In genomic region chr16:50644730-50645129, GRCh38 we compare ENCODE assay signal across 8 cellular contexts. TPM values are rescaled to one million over a fixed set of nuclear protein-coding genes. Genes with fewer than 3 reads are reported as not detected.
DNase-seq lines count a peak whose midpoint lies in the region; ATAC-seq, FAIRE-seq and TF ChIP-seq lines count a peak whose summit lies in the region.

No MANE protein-coding gene starts in this region.

- no peak for TF ChIP-seq POLR2A in HCT116 (IDR thresholded peaks at IDR 0.05; ENCODE audit: borderline replicate concordance, extremely low read depth, insufficient read depth, insufficient read length)

- no peak overlapping the region for H2AFZ ChIP-seq in HCT116 (ENCODE audit: low read depth, low read length, poor library complexity, severe bottlenecking)

- H3K4me1 ChIP-seq in HCT116 (ENCODE audit: control insufficient read depth in 1 of 2, insufficient read depth in 2 of 2, low read length in 2 of 2), result no peaks in the 10 kb centered on the region

- POLR2A ChIA-PET in HCT116 (lab: Charles Lee), result no interaction called here
- POLR2A ChIA-PET in activated CD8-positive, alpha-beta T cell treated with anti-CD3 and anti-CD28 coated beads, Interleukin-2, amount 10 ng/mL, durations not matched to agents 7 days and 5 days (lab: Charles Lee), result interaction anchor here (1.0 kb wide), 1 partner anchor 18 kb away, joined by 3 read pairs; no protein-coding TSS in a partner anchor

- intact Hi-C loops in HCT116 (cut with micrococcal nuclease), result no loop called here

- peak; percentile 28 to 53 (median 47); a peak in 5 of 6 replicates for TF ChIP-seq CTCF in HCT116 (IDR thresholded peaks at IDR 0.05 in 2 of 3, conservative IDR thresholded peaks at IDR 0.05 in 1 of 3; ENCODE audit: borderline replicate concordance in 1 of 3, insufficient read depth in 1 of 3, low read depth in 2 of 3, low read length in 2 of 3)

- RAD21 ChIA-PET in HCT116 (lab: Charles Lee; ENCODE audit: low non-redundant PET in 1 of 2, low total read pairs in 2 of 2, uncharacterized antibody in 2 of 2, unreplicated experiment in 2 of 2), result interaction anchor here in 1 of 2 experiments (0.8 to 1.0 kb wide), 2 partner anchors 33 to 270 kb away, joined by 3 read pairs; no protein-coding TSS in a partner anchor

- ATAC-seq in HCT116, result peak; percentile 90
- peak; percentile 60 for ATAC-seq in activated CD8-positive, alpha-beta T cell treated with anti-CD3 and anti-CD28 coated beads, Interleukin-2, amount 10 ng/mL, durations not matched to agents 7 days and 5 days

- H3K4me3 ChIP-seq in HCT116 (replicated peaks in 1 of 2; ENCODE audit: low read depth in 1 of 2, low read length in 2 of 2), result no peak overlapping the region

- no peaks in the 10 kb centered on the region for H3K36me3 ChIP-seq in HCT116 (ENCODE audit: control insufficient read depth in 1 of 2, insufficient read depth in 2 of 2, low read length in 2 of 2)

- H3K9ac ChIP-seq in HCT116 (ENCODE audit: low read length), result no peak overlapping the region

- no peaks in the 10 kb centered on the region for H3K9me3 ChIP-seq in HCT116 (ENCODE audit: control insufficient read depth in 1 of 2, insufficient read depth in 1 of 2, low read depth in 1 of 2, low read length in 2 of 2)

- DNase-seq in Ammon's horn (ENCODE audit: low spot score) (peak; percentile 71), HCT116 (ENCODE audit: low read depth, low spot score) (peak; percentile 19), frontal cortex (ENCODE audit: low spot score in 2 of 2) (peak; percentile 58 to 71), NCI-H526 (lab: John Stamatoyannopoulos, UW) (no peak), HuH-7 (ENCODE audit: low spot score) (no peak), SIG-M5 treated with dmso at 0.1 percent for 504 hours (lab: John Stamatoyannopoulos, UW; ENCODE audit: unreplicated experiment) (no peak)
- DNase-seq in activated CD8-positive, alpha-beta T cell treated with anti-CD3 and anti-CD28 coated beads, Interleukin-2, amount 10 ng/mL, durations not matched to agents 7 days and 5 days, result peak; percentile 42
- peak; percentile 31 for DNase-seq in stimulated activated CD4-positive, alpha-beta T cell treated with anti-CD3 and anti-CD28 coated beads, Interleukin-4, amount 100 ng/mL, for 1 hour

- peak; percentile 69 for TF ChIP-seq RAD21 in HCT116 (IDR thresholded peaks at IDR 0.05; ENCODE audit: low read depth)

- no peak for FAIRE-seq in frontal cortex (lab: Jason Lieb, UNC)

- no peaks in the 10 kb centered on the region for H3K79me2 ChIP-seq in HCT116 (ENCODE audit: insufficient read depth, low read length)

- H3K4me1 Mint-ChIP-seq in activated CD8-positive, alpha-beta T cell treated with anti-CD3 and anti-CD28 coated beads, Interleukin-2, amount 10 ng/mL, durations not matched to agents 7 days and 5 days (ENCODE audit: low read depth), result no peaks in the 10 kb centered on the region

- H3K4me3 Mint-ChIP-seq in activated CD8-positive, alpha-beta T cell treated with anti-CD3 and anti-CD28 coated beads, Interleukin-2, amount 10 ng/mL, durations not matched to agents 7 days and 5 days, result no peak overlapping the region

- CTCF ChIA-PET in HCT116 (lab: Charles Lee), result interaction anchor here (0.8 to 1.0 kb wide), 6 partner anchors 51 to 318 kb away, joined by 3 to 6 read pairs (median 3); no protein-coding TSS in a partner anchor
- CTCF ChIA-PET in activated CD8-positive, alpha-beta T cell treated with anti-CD3 and anti-CD28 coated beads, Interleukin-2, amount 10 ng/mL, durations not matched to agents 7 days and 5 days (lab: Charles Lee), result interaction anchor here (0.6 to 1.6 kb wide), 20 partner anchors 10 to 434 kb away, joined by 3 to 10 read pairs (median 4); no protein-coding TSS in a partner anchor

- H3K27me3 ChIP-seq in HCT116 (ENCODE audit: insufficient read depth, low read length), result no peaks in the 10 kb centered on the region

- BruUV-seq in HCT116 (replicated peaks; lab: Mats Ljungman, UMichigan), result no TSS peak

- H3K27ac Mint-ChIP-seq in activated CD8-positive, alpha-beta T cell treated with anti-CD3 and anti-CD28 coated beads, Interleukin-2, amount 10 ng/mL, durations not matched to agents 7 days and 5 days, result no peak overlapping the region

- H3K4me2 ChIP-seq in HCT116 (ENCODE audit: low read length), result no peak overlapping the region

- no peaks in the 10 kb centered on the region for H3K9me3 Mint-ChIP-seq in activated CD8-positive, alpha-beta T cell treated with anti-CD3 and anti-CD28 coated beads, Interleukin-2, amount 10 ng/mL, durations not matched to agents 7 days and 5 days (ENCODE audit: insufficient read depth)

- no peaks in the 10 kb centered on the region for H4K20me1 ChIP-seq in HCT116 (ENCODE audit: insufficient read depth)

- H3K27me3 Mint-ChIP-seq in activated CD8-positive, alpha-beta T cell treated with anti-CD3 and anti-CD28 coated beads, Interleukin-2, amount 10 ng/mL, durations not matched to agents 7 days and 5 days (ENCODE audit: low read depth), result peaks cover 2% of the 10 kb centered on the region

- H3K9me2 ChIP-seq in HCT116 (ENCODE audit: insufficient read depth), result no peaks in the 10 kb centered on the region

- no peak overlapping the region for H3K27ac ChIP-seq in HCT116 (ENCODE audit: low read depth, low read length)

- no peaks in the 10 kb centered on the region for H3K36me3 Mint-ChIP-seq in activated CD8-positive, alpha-beta T cell treated with anti-CD3 and anti-CD28 coated beads, Interleukin-2, amount 10 ng/mL, durations not matched to agents 7 days and 5 days (ENCODE audit: low read depth)

TF ChIP-seq in HCT116, 20 proteins besides CTCF, POLR2A, EP300 and RAD21:
- no peak for TF ChIP-seq ATF3 (IDR thresholded peaks at IDR 0.05)
- no peak for TF ChIP-seq POLR2AphosphoS5 (IDR thresholded peaks at IDR 0.05; ENCODE audit: low read depth, low read length)
- TF ChIP-seq ELF1 (IDR thresholded peaks at IDR 0.05; ENCODE audit: borderline replicate concordance, low read depth), result no peak
- TF ChIP-seq ZFX (IDR thresholded peaks at IDR 0.05), result no peak
- no peak for TF ChIP-seq TCF7L2 (IDR thresholded peaks at IDR 0.05; ENCODE audit: borderline replicate concordance, extremely low read depth, insufficient read depth, insufficient read length)

RNA-seq across cellular contexts. Expression of gene SNX20, which starts 36.4 kb away (rescaled TPM):
- total RNA-seq in HCT116 (2021; ENCODE audit: unreplicated experiment) (0.07 TPM), frontal cortex (under 0.01 TPM)
- polyA plus RNA-seq in HCT116 (2012), result not detected in 2 replicates
- total RNA-seq in activated CD8-positive, alpha-beta T cell treated with anti-CD3 and anti-CD28 coated beads, Interleukin-2, amount 10 ng/mL, durations not matched to agents 7 days and 5 days, result 10 to 100 TPM; 64.8 to 65.3 TPM

RNA-seq across cellular contexts. Expression of gene NOD2, which starts 48.7 kb away (rescaled TPM):
- total RNA-seq in HCT116 (2021; ENCODE audit: unreplicated experiment) (5.4 TPM), frontal cortex (under 0.01 TPM)
- polyA plus RNA-seq in HCT116 (2012), result 5.4 and 5.6 TPM in 2 replicates
- total RNA-seq in activated CD8-positive, alpha-beta T cell treated with anti-CD3 and anti-CD28 coated beads, Interleukin-2, amount 10 ng/mL, durations not matched to agents 7 days and 5 days, result 1 to 10 TPM; 1.6 to 1.7 TPM

Comparison
In these comparisons a context has a peak if more than half of its experiments do, and no peak if none do; other contexts are left out.
1. DNase-seq: peak in Ammon's horn (single experiment), HCT116 (single experiment), activated CD8-positive, alpha-beta T cell treated with anti-CD3 and anti-CD28 coated beads, Interleukin-2, amount 10 ng/mL, durations not matched to agents 7 days and 5 days (single experiment), frontal cortex (2 of 2) and stimulated activated CD4-positive, alpha-beta T cell treated with anti-CD3 and anti-CD28 coated beads, Interleukin-4, amount 100 ng/mL, for 1 hour (single experiment); none in NCI-H526 (0 of 2), HuH-7 (single experiment) and SIG-M5 treated with dmso at 0.1 percent for 504 hours (single experiment).
2. RNA of gene SNX20, which starts 36.4 kb away (total RNA-seq): 64.8 to 65.3 TPM in activated CD8-positive, alpha-beta T cell treated with anti-CD3 and anti-CD28 coated beads, Interleukin-2, amount 10 ng/mL, durations not matched to agents 7 days and 5 days; 0.07 TPM in HCT116 (single experiment) and under 0.01 TPM in frontal cortex (single experiment); every median in the first group is over 10 times any median in the second.